2 cellular contexts compared by ENCODE assay signal in genomic region chr5:132871885-132872284, GRCh38.
TF ChIP-seq lines count a peak whose summit lies in the region.

No MANE protein-coding gene starts in this region.

TF ChIP-seq in SK-N-SH treated with all-trans-retinoic acid at 6 μM for 48 hours, 23 proteins besides CTCF, POLR2A, EP300 and RAD21:
- TF ChIP-seq BACH2 (CRISPR knock-in tag; IDR thresholded peaks at IDR 0.05; ENCODE audit: borderline replicate concordance) (no peak), ZFP30 (CRISPR knock-in tag; IDR thresholded peaks at IDR 0.05) (no peak), TCF4 (CRISPR knock-in tag; IDR thresholded peaks at IDR 0.05; ENCODE audit: borderline replicate concordance) (no peak), ARNTL (CRISPR knock-in tag; IDR thresholded peaks at IDR 0.05; ENCODE audit: borderline replicate concordance, low read depth) (no peak), CSRNP3 (CRISPR knock-in tag; IDR thresholded peaks at IDR 0.05) (no peak), SNAI2 (CRISPR knock-in tag; IDR thresholded peaks at IDR 0.05) (no peak), OSR1 (CRISPR knock-in tag; IDR thresholded peaks at IDR 0.05) (no peak), ZC3H10 (CRISPR knock-in tag; IDR thresholded peaks at IDR 0.05) (no peak), ZFP3 (CRISPR knock-in tag; IDR thresholded peaks at IDR 0.05) (no peak), CREB5 (CRISPR knock-in tag; IDR thresholded peaks at IDR 0.05; ENCODE audit: low read depth) (no peak), PPARA (CRISPR knock-in tag; IDR thresholded peaks at IDR 0.05; ENCODE audit: borderline replicate concordance) (no peak), ZNF70 (CRISPR knock-in tag; IDR thresholded peaks at IDR 0.05) (no peak), ZNF565 (CRISPR knock-in tag; conservative IDR thresholded peaks at IDR 0.05; ENCODE audit: low read depth) (no peak), CSDC2 (CRISPR knock-in tag; IDR thresholded peaks at IDR 0.05) (no peak), TSHZ2 (CRISPR knock-in tag; IDR thresholded peaks at IDR 0.05) (no peak), TOX (CRISPR knock-in tag; IDR thresholded peaks at IDR 0.05; ENCODE audit: borderline replicate concordance) (no peak), ISL1 (CRISPR knock-in tag; IDR thresholded peaks at IDR 0.05) (no peak), RARB (CRISPR knock-in tag; IDR thresholded peaks at IDR 0.05) (no peak)
- TF ChIP-seq, protein P1, sequence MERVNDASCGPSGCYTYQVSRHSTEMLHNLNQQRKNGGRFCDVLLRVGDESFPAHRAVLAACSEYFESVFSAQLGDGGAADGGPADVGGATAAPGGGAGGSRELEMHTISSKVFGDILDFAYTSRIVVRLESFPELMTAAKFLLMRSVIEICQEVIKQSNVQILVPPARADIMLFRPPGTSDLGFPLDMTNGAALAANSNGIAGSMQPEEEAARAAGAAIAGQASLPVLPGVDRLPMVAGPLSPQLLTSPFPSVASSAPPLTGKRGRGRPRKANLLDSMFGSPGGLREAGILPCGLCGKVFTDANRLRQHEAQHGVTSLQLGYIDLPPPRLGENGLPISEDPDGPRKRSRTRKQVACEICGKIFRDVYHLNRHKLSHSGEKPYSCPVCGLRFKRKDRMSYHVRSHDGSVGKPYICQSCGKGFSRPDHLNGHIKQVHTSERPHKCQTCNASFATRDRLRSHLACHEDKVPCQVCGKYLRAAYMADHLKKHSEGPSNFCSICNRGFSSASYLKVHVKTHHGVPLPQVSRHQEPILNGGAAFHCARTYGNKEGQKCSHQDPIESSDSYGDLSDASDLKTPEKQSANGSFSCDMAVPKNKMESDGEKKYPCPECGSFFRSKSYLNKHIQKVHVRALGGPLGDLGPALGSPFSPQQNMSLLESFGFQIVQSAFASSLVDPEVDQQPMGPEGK (CRISPR knock-in tag; IDR thresholded peaks at IDR 0.05; ENCODE audit: borderline replicate concordance) = no peak

TF ChIP-seq in SK-N-SH, 30 proteins besides CTCF, POLR2A, EP300 and RAD21:
- TF ChIP-seq SIN3A (IDR thresholded peaks at IDR 0.05; ENCODE audit: borderline replicate concordance, low read depth, low read length) = no peak
- TF ChIP-seq RFX5 (IDR thresholded peaks at IDR 0.05; ENCODE audit: low read length) = no peak
- no peak for TF ChIP-seq RCOR1 (IDR thresholded peaks at IDR 0.05; ENCODE audit: low read length)
- no peak for TF ChIP-seq MXI1 (IDR thresholded peaks at IDR 0.05; ENCODE audit: low read depth, low read length)
- TF ChIP-seq EZH2phosphoT487 (IDR thresholded peaks at IDR 0.05; ENCODE audit: borderline replicate concordance, low read depth) = no peak
- TF ChIP-seq NRF1 (IDR thresholded peaks at IDR 0.05; ENCODE audit: low read depth, low read length) = no peak
- no peak for TF ChIP-seq TCF12 (IDR thresholded peaks at IDR 0.05)
- no peak for TF ChIP-seq CHD2 (IDR thresholded peaks at IDR 0.05; ENCODE audit: low read length, partially characterized antibody)
- TF ChIP-seq RXRA (IDR thresholded peaks at IDR 0.05; ENCODE audit: borderline replicate concordance, low read depth) = no peak
